In the genomic region with DNA sequence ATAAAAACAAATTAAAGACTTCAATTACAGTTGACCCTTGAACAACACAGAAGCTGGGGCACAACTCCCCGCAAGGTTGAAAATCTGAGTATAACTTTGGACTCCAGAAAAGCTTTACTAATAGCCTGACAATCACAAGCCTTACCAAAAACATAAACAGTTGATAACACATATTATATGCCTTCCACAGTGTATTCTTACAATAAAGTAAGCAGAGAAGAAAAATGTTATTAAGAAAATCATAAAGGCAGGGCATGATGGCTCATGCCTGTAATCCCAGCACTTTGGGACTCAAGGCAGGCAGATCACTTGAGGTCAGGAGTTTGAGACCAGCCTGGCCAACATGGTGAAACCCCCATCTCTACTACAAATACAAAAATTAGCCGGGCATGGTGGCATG, we compare ENCODE assay signal across 6 cellular contexts. TPM values are rescaled to one million over a fixed set of nuclear protein-coding genes. Genes with fewer than 3 reads are reported as not detected.
A peak's percentile ranks its signal among the peaks of the same experiment; 100 is the strongest.
DNase-seq lines count a peak whose midpoint lies in the region; ATAC-seq and TF ChIP-seq lines count a peak whose summit lies in the region.
"Not testable (repeated sequence)": the region's sequence is repeated elsewhere in the genome, so short reads cannot be mapped to it uniquely, and the experiment has no call there.

No MANE protein-coding gene starts in this region.

- H3K23ac ChIP-seq in IMR-90 (ENCODE audit: low read depth, low read length), result not testable (repeated sequence)

- not testable (repeated sequence) for H3K9me3 Mint-ChIP-seq in CD14-positive monocyte; WTC11; osteocyte (ENCODE audit: unreplicated experiment)

- not testable (repeated sequence) for H4K91ac ChIP-seq in IMR-90 (ENCODE audit: insufficient read depth, low read depth, low read length)

- H3K4me3 ChIP-seq in IMR-90 (ENCODE audit: insufficient read depth, low read depth, low read length); dorsolateral prefrontal cortex; fibroblast of lung (replicated peaks in 1 of 4; ENCODE audit: control extremely low read depth in 1 of 4, insufficient read depth in 1 of 4, low read depth in 3 of 4, low read length in 4 of 4): not testable (repeated sequence)

- H3K27me3 ChIP-seq in IMR-90 (ENCODE audit: control insufficient read depth, insufficient read depth, low read length); dorsolateral prefrontal cortex; fibroblast of lung (ENCODE audit: control insufficient read depth, insufficient read depth, low read length): not testable (repeated sequence)

- POLR2A ChIA-PET in IMR-90 (lab: Charles Lee; ENCODE audit: unreplicated experiment); WTC11 (lab: Charles Lee): not testable (repeated sequence)

- H3K56ac ChIP-seq in IMR-90 (ENCODE audit: extremely low read depth, insufficient read depth, low read length), result not testable (repeated sequence)

- TF ChIP-seq RAD21 in IMR-90 (IDR thresholded peaks at IDR 0.05; ENCODE audit: low read length), result not testable (repeated sequence)

- in situ Hi-C loops in IMR-90 (cut with MboI; ENCODE audit: low sequenced_read_pairs), result not testable (repeated sequence)

- peak overlapping the region in 4 of 7 donors; percentile 23 to 58 (median 38) for H3K27ac Mint-ChIP-seq in CD14-positive monocyte
- H3K27ac Mint-ChIP-seq in WTC11, result peak overlapping the region; percentile 69
- peak overlapping the region; percentile 15 for H3K27ac Mint-ChIP-seq in osteocyte (ENCODE audit: unreplicated experiment)

- not testable (repeated sequence) for H2BK20ac ChIP-seq in IMR-90 (ENCODE audit: low read depth, low read length)

- DNase-seq in CD14-positive monocyte (ENCODE audit: low spot score); IMR-90; WTC11 (ENCODE audit: low spot score); dorsolateral prefrontal cortex; fibroblast of lung (ENCODE audit: low read depth in 2 of 2); osteocyte (ENCODE audit: extremely low spot score, unreplicated experiment): not testable (repeated sequence)

- H3K36me3 Mint-ChIP-seq in CD14-positive monocyte (peaks cover 22 to 64% of the 10 kb centered on the region in 2 donors), osteocyte (ENCODE audit: unreplicated experiment) (peaks cover 12% of the 10 kb centered on the region)
- H3K36me3 Mint-ChIP-seq in WTC11, result not testable (repeated sequence)

- H3K27me3 Mint-ChIP-seq in CD14-positive monocyte (ENCODE audit: low read depth in 3 of 3); WTC11 (ENCODE audit: low read depth); osteocyte (ENCODE audit: unreplicated experiment): not testable (repeated sequence)

- H4K5ac ChIP-seq in IMR-90 (ENCODE audit: low read depth, low read length), result not testable (repeated sequence)

- H3K4me1 ChIP-seq in IMR-90 (ENCODE audit: control insufficient read depth, insufficient read depth, low read length); fibroblast of lung (ENCODE audit: control insufficient read depth, extremely low read depth, insufficient read depth, low read length): not testable (repeated sequence)

- peaks cover 10% of the 10 kb centered on the region; the same call in 1 of the 2 replicates for H3K9me1 ChIP-seq in IMR-90 (ENCODE audit: insufficient read depth, low read length)

- ATAC-seq in IMR-90 (ENCODE audit: low read depth), result peak; percentile 51; the same call in 1 of the 2 replicates
- ATAC-seq in WTC11, result not testable (repeated sequence)

- not testable (repeated sequence) for H3K4me2 ChIP-seq in IMR-90 (ENCODE audit: low read depth, low read length); fibroblast of lung (ENCODE audit: extremely low read depth, insufficient read depth, low read length)

- H3K4me1 Mint-ChIP-seq in CD14-positive monocyte, result not testable (repeated sequence)
- H3K4me1 Mint-ChIP-seq in WTC11 (peaks cover 42% of the 10 kb centered on the region), osteocyte (ENCODE audit: unreplicated experiment) (peaks cover 17% of the 10 kb centered on the region)

- not testable (repeated sequence) for H3K36me3 ChIP-seq in IMR-90 (ENCODE audit: control insufficient read depth, insufficient read depth, low read length); fibroblast of lung (ENCODE audit: control insufficient read depth, insufficient read depth, low read length)

- H3K79me1 ChIP-seq in IMR-90 (ENCODE audit: low read depth in 1 of 2, low read length in 2 of 2), result peaks cover 23 to 63% of the 10 kb centered on the region in 2 experiments

- not testable (repeated sequence) for H2AK9ac ChIP-seq in IMR-90 (replicated peaks; ENCODE audit: low read depth, low read length, poor library complexity)

- peaks cover 36% of the 10 kb centered on the region; the same call in 1 of the 2 replicates for H4K20me1 ChIP-seq in IMR-90 (ENCODE audit: insufficient read depth, low read length)
- not testable (repeated sequence) for H4K20me1 ChIP-seq in fibroblast of lung (ENCODE audit: control insufficient read depth, extremely low read depth, insufficient read depth, low read length)

- intact Hi-C loops in CD14-positive monocyte (cut with micrococcal nuclease); IMR-90 (cut with micrococcal nuclease); dorsolateral prefrontal cortex (cut with DNase I): not testable (repeated sequence)

- H2BK15ac ChIP-seq in IMR-90 (ENCODE audit: low read depth, low read length), result not testable (repeated sequence)

- not testable (repeated sequence) for H3K27ac ChIP-seq in IMR-90 (ENCODE audit: insufficient read depth, low read length)
- peak overlapping the region in 36 of 59 donors; percentile 0 to 75 (median 46) for H3K27ac ChIP-seq in dorsolateral prefrontal cortex
- H3K27ac ChIP-seq in fibroblast of lung (ENCODE audit: insufficient read depth, low read length), result peak overlapping the region; percentile 12

- not testable (repeated sequence) for BruUV-seq in IMR-90 (replicated peaks; lab: Mats Ljungman, UMichigan)

- not testable (repeated sequence) for H3K14ac ChIP-seq in IMR-90 (replicated peaks; ENCODE audit: low read depth, low read length)

- not testable (repeated sequence) for TF ChIP-seq CTCF in CD14-positive monocyte (IDR thresholded peaks at IDR 0.05); IMR-90 (conservative IDR thresholded peaks at IDR 0.05; ENCODE audit: low read depth, low read length); WTC11 (IDR thresholded peaks at IDR 0.05); dorsolateral prefrontal cortex (IDR thresholded peaks at IDR 0.05 in 54 of 56, conservative IDR thresholded peaks at IDR 0.05 in 2 of 56; ENCODE audit: low read depth in 1 of 56, partially characterized antibody in 56 of 56); fibroblast of lung (conservative IDR thresholded peaks at IDR 0.05 in 1 of 2, IDR thresholded peaks at IDR 0.05 in 1 of 2; ENCODE audit: low read depth in 1 of 2, low read length in 2 of 2); osteocyte (IDR thresholded peaks at IDR 0.05)

- not testable (repeated sequence) for H3K9ac ChIP-seq in IMR-90 (ENCODE audit: low read depth, low read length); fibroblast of lung (ENCODE audit: insufficient read depth, low read length)

- H3K4ac ChIP-seq in IMR-90 (ENCODE audit: low read depth, low read length), result not testable (repeated sequence)

- H2BK120ac ChIP-seq in IMR-90 (ENCODE audit: low read depth, low read length), result not testable (repeated sequence)

- not testable (repeated sequence) for H3K4me3 Mint-ChIP-seq in CD14-positive monocyte; osteocyte (ENCODE audit: unreplicated experiment)
- 0 out of 2 replicates have a peak overlapping the region, but pooled peaks have one; percentile 9 for H3K4me3 Mint-ChIP-seq in WTC11

- no CpG with 5 or more reads among the region's 2 CpGs for WGBS in IMR-90 (ENCODE audit: extremely low coverage in 2 of 2, insufficient read length in 1 of 2), 2 experiments

- H3K18ac ChIP-seq in IMR-90 (ENCODE audit: low read depth, low read length), result 0 out of 2 replicates have a peak overlapping the region, but pooled peaks have one; percentile 14

- H3K79me2 ChIP-seq in fibroblast of lung (ENCODE audit: control insufficient read depth, insufficient read depth, low read length), result peaks cover 27% of the 10 kb centered on the region

- not testable (repeated sequence) for H2AK5ac ChIP-seq in IMR-90 (ENCODE audit: low read depth, low read length)

- H4K8ac ChIP-seq in IMR-90 (ENCODE audit: low read depth in 2 of 2, low read length in 2 of 2), result not testable (repeated sequence)

- H2AFZ ChIP-seq in IMR-90 (replicated peaks; ENCODE audit: low read length, poor library complexity); fibroblast of lung (ENCODE audit: low read length): not testable (repeated sequence)

- CTCF ChIA-PET in IMR-90 (lab: Yijun Ruan, JAX); WTC11 (lab: Charles Lee): not testable (repeated sequence)

- H3K9me3 ChIP-seq in IMR-90 (ENCODE audit: control insufficient read depth, insufficient read depth, low read length); fibroblast of lung (ENCODE audit: control insufficient read depth, insufficient read depth, low read depth, low read length): not testable (repeated sequence)

- dilution Hi-C loops in IMR-90 (cut with HindIII; ENCODE audit: low sequenced_read_pairs, unreplicated experiment), result not testable (repeated sequence)

- not testable (repeated sequence) for TF ChIP-seq POLR2A in IMR-90 (IDR thresholded peaks at IDR 0.05; ENCODE audit: low read depth, low read length)

- not testable (repeated sequence) for H2BK5ac ChIP-seq in IMR-90 (ENCODE audit: low read depth, low read length, poor library complexity, severe bottlenecking)

RNA-seq across cellular contexts. Expression of a gene that starts 58.9 kb away (rescaled TPM):
- polyA plus RNA-seq in CD14-positive monocyte (10 to 100 TPM; 10.1 to 16.6 TPM), IMR-90 (2012; rRNA removed) (16.2 and 16.8 TPM in 2 replicates), fibroblast of lung (40.0 and 40.1 TPM in 2 replicates)
- total RNA-seq in IMR-90 (2012; rRNA removed) (46.8 and 48.6 TPM in 2 replicates), WTC11 (2021) (91.7 to 103 TPM (median 96.1 TPM) in 3 replicates), dorsolateral prefrontal cortex (100 to 1,000 TPM in 84 of 120 experiments, 10 to 100 TPM in 36; 74.4 to 158 (median 108) TPM), fibroblast of lung (61.6 and 82.7 TPM in 2 replicates), osteocyte (53.6 TPM in 2 replicates)
- polyA plus RNA-seq in IMR-90 (2012; cell fraction: cytosol; rRNA removed), result 3.5 and 6.9 TPM in 2 replicates
- polyA plus RNA-seq in IMR-90 (2012; cell fraction: nucleus; rRNA removed; ENCODE audit: low replicate concordance), result 4.3 and 25.1 TPM in 2 replicates
- polyA plus RNA-seq in fibroblast of lung (2012), result 39.8 and 42.1 TPM in 2 replicates
- polyA minus RNA-seq in fibroblast of lung (ENCODE audit: low replicate concordance), result 20.4 and 45.0 TPM in 2 replicates

Comparison
In these comparisons a context has a peak if more than half of its experiments do, and no peak if none do; other contexts are left out.
1. H3K27ac Mint-ChIP-seq: peak in every context shown above with its lines; median percentile 69 in WTC11; 38 in CD14-positive monocyte; 15 in osteocyte.